Comparison of ENCODE assay signal across 1 cellular context in genomic region chr13:110425444-110425780, GRCh38.
TF ChIP-seq lines count a peak whose summit lies in the region.

No MANE protein-coding gene starts in this region.

TF ChIP-seq in GM23338, 12 proteins besides CTCF, POLR2A, EP300 and RAD21 (continued from another document):
- TF ChIP-seq ETS1 (IDR thresholded peaks at IDR 0.05) (no peak), POLR2AphosphoS5 (IDR thresholded peaks at IDR 0.05; ENCODE audit: low read depth) (no peak), REST (IDR thresholded peaks at IDR 0.05; ENCODE audit: unreplicated experiment) (no peak), EZH2 (IDR thresholded peaks at IDR 0.05; ENCODE audit: low read depth, unreplicated experiment) (no peak), JUNB (IDR thresholded peaks at IDR 0.05; ENCODE audit: unreplicated experiment) (no peak), ZNF114 (CRISPR knock-in tag; IDR thresholded peaks at IDR 0.05) (no peak), ZNF331 (CRISPR knock-in tag; IDR thresholded peaks at IDR 0.05; ENCODE audit: low read depth) (no peak), EZH2phosphoT487 (IDR thresholded peaks at IDR 0.05; ENCODE audit: unreplicated experiment) (no peak), STAT1 (IDR thresholded peaks at IDR 0.05; ENCODE audit: unreplicated experiment) (no peak)
TF ChIP-seq in GM23338: peak in this region for 0.
